Comparison of ENCODE assay signal across 8 cellular contexts in the genomic region with DNA sequence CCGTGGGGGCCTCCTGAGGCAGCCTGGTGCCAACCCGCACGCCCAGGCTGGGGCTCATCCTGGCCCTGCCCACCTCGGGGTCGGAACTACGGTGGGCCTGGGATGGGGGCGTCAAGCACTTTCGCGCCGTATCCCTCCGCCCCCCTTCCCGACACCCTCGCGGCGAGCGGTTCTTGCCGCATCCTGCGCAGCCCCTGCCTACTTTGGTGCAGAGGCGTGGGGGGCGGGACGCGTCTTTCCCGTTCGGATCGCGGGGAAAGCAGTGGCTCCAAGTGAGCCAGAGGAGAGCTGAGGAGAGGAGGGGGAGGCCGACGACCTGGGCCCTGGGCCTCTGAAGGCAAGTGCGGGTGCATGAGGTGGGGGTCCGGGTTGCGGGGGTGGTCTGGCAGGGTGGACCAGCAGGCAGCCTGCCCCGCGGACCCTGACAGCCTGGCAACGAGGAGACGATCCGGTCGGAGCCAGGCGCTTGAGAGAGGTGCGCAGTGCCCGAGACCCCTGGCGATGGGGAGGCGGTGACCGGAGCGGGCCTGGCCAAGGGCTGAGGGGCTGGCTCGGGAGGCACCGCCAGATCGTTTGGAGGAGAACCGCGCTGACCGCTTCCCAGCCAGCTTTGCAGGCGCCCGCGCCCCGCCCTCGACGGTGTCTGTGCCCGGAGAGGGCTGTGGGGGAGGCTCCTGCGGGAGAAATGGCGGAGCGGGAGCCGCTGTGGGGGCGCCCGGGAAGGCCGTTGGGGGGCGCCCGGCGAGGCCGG. TPM values are rescaled to one million over a fixed set of nuclear protein-coding genes. Genes with fewer than 3 reads are reported as not detected.
DNase-seq lines count a peak whose midpoint lies in the region; ATAC-seq, FAIRE-seq and TF ChIP-seq lines count a peak whose summit lies in the region.

GPRASP2 (plus strand) TSS at position 233 of the 751 bp plus-strand sequence. CDS start 2,422 bp downstream, outside the sequence.

- H3K4me1 ChIP-seq in endothelial cell of umbilical vein (ENCODE audit: control insufficient read depth, extremely low read depth, insufficient read depth, low read length) (no peaks in the 10 kb centered on the region), mesendoderm (ENCODE audit: control insufficient read depth, low read depth, low read length) (no peaks in the 10 kb centered on the region), testis (no peaks in the 10 kb centered on the region)

- H2BK120ac ChIP-seq in mesendoderm (ENCODE audit: low read depth, low read length) = no peak within 1 kb of the TSS

- peak within 1 kb of the TSS; percentile 20 for H3K4me2 ChIP-seq in endothelial cell of umbilical vein (ENCODE audit: insufficient read depth, low read length)
- peak within 1 kb of the TSS; percentile 28 for H3K4me2 ChIP-seq in mesendoderm (ENCODE audit: low read length)

- dilution Hi-C loops in endothelial cell of umbilical vein (cut with MboI; ENCODE audit: extremely low pct_ligation_motif_present, low sequenced_read_pairs) = no loop called here

- H3K27ac ChIP-seq in endothelial cell of umbilical vein (ENCODE audit: insufficient read depth, low read depth, low read length) = no peak within 1 kb of the TSS
- H3K27ac ChIP-seq in mesendoderm (ENCODE audit: low read depth, low read length) = no peak within 1 kb of the TSS
- peak within 1 kb of the TSS; percentile 90 to 93 for H3K27ac ChIP-seq in testis

- H3K18ac ChIP-seq in mesendoderm (ENCODE audit: low read length) = peak within 1 kb of the TSS; percentile 8

- no peaks in the 10 kb centered on the region for H3K9me1 ChIP-seq in endothelial cell of umbilical vein (replicated peaks; ENCODE audit: control insufficient read depth, extremely low read depth, insufficient read depth, low read length)

- H4K20me1 ChIP-seq in endothelial cell of umbilical vein (replicated peaks; ENCODE audit: control insufficient read depth, extremely low read depth, insufficient read depth, low read length) = no peaks in the 10 kb centered on the region

- H3K56ac ChIP-seq in mesendoderm (ENCODE audit: low read length) = peak within 1 kb of the TSS; percentile 81

- H3K9me3 ChIP-seq in endothelial cell of umbilical vein (replicated peaks; ENCODE audit: control insufficient read depth, insufficient read depth, low read length) (no peaks in the 10 kb centered on the region), testis (no peaks in the 10 kb centered on the region)

- peak; percentile 74 for FAIRE-seq in endothelial cell of umbilical vein (lab: Jason Lieb, UNC)

- no peak for ATAC-seq in HG02571 (IDR thresholded peaks at IDR 0.05; ENCODE audit: unreplicated experiment)
- ATAC-seq in GM18873 (IDR thresholded peaks at IDR 0.05; ENCODE audit: low FRiP score, unreplicated experiment) = no peak

- POLR2A ChIA-PET in endothelial cell of umbilical vein (lab: Charles Lee) = no interaction called here

- H3K79me1 ChIP-seq in mesendoderm (ENCODE audit: low read length) = no peaks in the 10 kb centered on the region

- no peak within 1 kb of the TSS for H4K5ac ChIP-seq in mesendoderm (ENCODE audit: low read length)

- H3K36me3 ChIP-seq in endothelial cell of umbilical vein (ENCODE audit: control insufficient read depth in 2 of 2, extremely low read depth in 1 of 2, insufficient read depth in 2 of 2, low read length in 2 of 2) = no peaks in the 10 kb centered on the region
- no peaks in the 10 kb centered on the region for H3K36me3 ChIP-seq in mesendoderm (ENCODE audit: control insufficient read depth, insufficient read depth, low read length)
- no peaks in the 10 kb centered on the region for H3K36me3 ChIP-seq in testis (ENCODE audit: low read depth, missing control alignments)

- H3K23ac ChIP-seq in mesendoderm (ENCODE audit: low read length) = no peak within 1 kb of the TSS

- H2AK5ac ChIP-seq in mesendoderm (ENCODE audit: low read length) = no peak within 1 kb of the TSS

- no TSS peak for BruUV-seq in endothelial cell of umbilical vein (replicated peaks; lab: Mats Ljungman, UMichigan)

- H2AFZ ChIP-seq in endothelial cell of umbilical vein (ENCODE audit: low read depth, low read length) = peak within 1 kb of the TSS; percentile 96

- no peak within 1 kb of the TSS for H4K8ac ChIP-seq in mesendoderm (ENCODE audit: low read depth, low read length)

- no peak within 1 kb of the TSS for H3K4ac ChIP-seq in mesendoderm (ENCODE audit: low read depth, low read length)

- H2BK5ac ChIP-seq in mesendoderm (ENCODE audit: low read length) = no peak within 1 kb of the TSS

- no peak within 1 kb of the TSS for H2BK15ac ChIP-seq in mesendoderm (replicated peaks; ENCODE audit: low read depth)

- peak within 1 kb of the TSS; percentile 42 for H3K9ac ChIP-seq in endothelial cell of umbilical vein (replicated peaks; ENCODE audit: extremely low read depth, insufficient read depth, low read length)
- peak within 1 kb of the TSS; percentile 65 for H3K9ac ChIP-seq in mesendoderm (ENCODE audit: low read length)

- H3K79me2 ChIP-seq in endothelial cell of umbilical vein (ENCODE audit: control insufficient read depth, insufficient read depth, low read length) (no peaks in the 10 kb centered on the region), mesendoderm (ENCODE audit: control insufficient read depth, insufficient read depth, low read length) (no peaks in the 10 kb centered on the region)

- CTCF ChIA-PET in endothelial cell of umbilical vein (lab: Charles Lee) = interaction anchor here (0.7 kb wide), 1 partner anchor 124 kb away, joined by 3 read pairs; no protein-coding TSS in a partner anchor

- DNase-seq in CD1c-positive myeloid dendritic cell (ENCODE audit: extremely low spot score) (peak; percentile 1), HFF-Myc (ENCODE audit: extremely low read depth, low read depth) (no peak), endothelial cell of umbilical vein (ENCODE audit: low read depth, low spot score) (peak; percentile 19), mesendoderm (peak; percentile 45), testis (peak; percentile 52)
- DNase-seq in activated CD4-positive, CD25-positive, alpha-beta regulatory T cell treated with anti-CD3 and anti-CD28 coated beads, Interleukin-2, amount 50 U/mL, for 72 hours = peak; percentile 32

- H3K4me3 ChIP-seq in HFF-Myc (replicated peaks; ENCODE audit: low read depth, low read length) (peak within 1 kb of the TSS; percentile 56), endothelial cell of umbilical vein (replicated peaks in 1 of 3; ENCODE audit: insufficient read depth in 1 of 3, low read depth in 1 of 3, low read length in 3 of 3) (peak within 1 kb of the TSS; percentile 51 to 73 (median 53)), mesendoderm (ENCODE audit: low read length) (peak within 1 kb of the TSS; percentile 41), testis (peak within 1 kb of the TSS; percentile 62 to 75)

- TF ChIP-seq CTCF in HFF-Myc (IDR thresholded peaks at IDR 0.05; ENCODE audit: low read depth, low read length, missing control alignments) (no peak), endothelial cell of umbilical vein (IDR thresholded peaks at IDR 0.05; ENCODE audit: extremely low read depth in 1 of 2, insufficient read depth in 1 of 2, low read depth in 1 of 2, low read length in 2 of 2) (no peak), testis (IDR thresholded peaks at IDR 0.05) (no peak)

- no CpG with 5 or more reads among the region's 68 CpGs for WGBS in mesendoderm (ENCODE audit: extremely low coverage, insufficient coverage, low lambda C conversion rate)
- 0% methylated on average over 12 of the region's 68 CpGs; no CpG with 5 or more reads in 1 of the 2 donors for WGBS in testis, 2 donors

- no peak for TF ChIP-seq POLR2A in endothelial cell of umbilical vein (IDR thresholded peaks at IDR 0.05; ENCODE audit: low read depth, low read length)
- no peak for TF ChIP-seq POLR2A in testis (IDR thresholded peaks at IDR 0.05)

- H3K27me3 ChIP-seq in endothelial cell of umbilical vein (ENCODE audit: control insufficient read depth in 2 of 2, insufficient read depth in 2 of 2, low read length in 2 of 2) = peaks cover 3 to 4% of the 10 kb centered on the region in 2 experiments
- H3K27me3 ChIP-seq in mesendoderm (ENCODE audit: insufficient read depth, low read length, poor library complexity) = no peaks in the 10 kb centered on the region
- H3K27me3 ChIP-seq in testis = no peaks in the 10 kb centered on the region

- intact Hi-C loops in endothelial cell of umbilical vein (cut with micrococcal nuclease) (loop anchor here (5.0 kb wide), 3 partner anchors 45 to 120 kb away; partner anchors contain the start of gene ARMCX5), testis (cut with DNase I; ENCODE audit: low total_unique reads) (no loop called here)

TF ChIP-seq in endothelial cell of umbilical vein, 7 proteins besides CTCF, POLR2A, EP300 and RAD21:
- TF ChIP-seq GATA2 (IDR thresholded peaks at IDR 0.05; ENCODE audit: insufficient read depth, insufficient read length, low read depth, low read length) (no peak), EZH2 (IDR thresholded peaks at IDR 0.05; ENCODE audit: borderline replicate concordance, low read depth, low read length, severe bottlenecking) (no peak), JUN (IDR thresholded peaks at IDR 0.05; ENCODE audit: borderline replicate concordance, insufficient read depth, insufficient read length, low read depth) (no peak), FOS (IDR thresholded peaks at IDR 0.05; ENCODE audit: borderline replicate concordance, insufficient read depth, low read length) (no peak), POLR2AphosphoS5 (IDR thresholded peaks at IDR 0.05; ENCODE audit: insufficient read depth, low read depth, low read length) (no peak), MYC (IDR thresholded peaks at IDR 0.05; ENCODE audit: low read depth, low read length) (no peak)
- TF ChIP-seq, protein P1, sequence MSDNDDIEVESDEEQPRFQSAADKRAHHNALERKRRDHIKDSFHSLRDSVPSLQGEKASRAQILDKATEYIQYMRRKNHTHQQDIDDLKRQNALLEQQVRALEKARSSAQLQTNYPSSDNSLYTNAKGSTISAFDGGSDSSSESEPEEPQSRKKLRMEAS (IDR thresholded peaks at IDR 0.05; ENCODE audit: insufficient read depth, insufficient read length) = no peak
TF ChIP-seq in endothelial cell of umbilical vein: peak in this region for 0.

RNA-seq across cellular contexts. Expression of gene GPRASP2, which starts in this region (rescaled TPM):
- total RNA-seq in endothelial cell of umbilical vein = 5.3 and 6.5 TPM in 2 replicates
- 3.7 and 4.9 TPM in 2 replicates for polyA plus RNA-seq in endothelial cell of umbilical vein
- 6.5 and 6.9 TPM in 2 replicates for polyA plus RNA-seq in endothelial cell of umbilical vein (2011; cell fraction: cytosol; rRNA removed)
- 7.9 and 10.0 TPM in 2 replicates for polyA plus RNA-seq in endothelial cell of umbilical vein (2011; cell fraction: nucleus; rRNA removed)
- polyA plus RNA-seq in endothelial cell of umbilical vein (2012) = 7.1 and 8.7 TPM in 2 replicates
- 12.4 and 13.1 TPM in 2 replicates for polyA minus RNA-seq in endothelial cell of umbilical vein
- polyA minus RNA-seq in endothelial cell of umbilical vein (2011; cell fraction: cytosol; rRNA and poly(A)+ RNA removed) = 0.31 TPM
- 2.1 and 2.7 TPM in 2 replicates for polyA minus RNA-seq in endothelial cell of umbilical vein (2011; cell fraction: nucleus; rRNA and poly(A)+ RNA removed)
- polyA plus RNA-seq in mesendoderm (2013, experiment 1 of 2) = 11.5 TPM
- 11.4 TPM for polyA plus RNA-seq in mesendoderm (2013, experiment 2 of 2)
- total RNA-seq in testis = 10 to 100 TPM in 1 of 2 donors, 1 to 10 TPM in 1; 8.4 to 12.8 TPM
- polyA plus RNA-seq in testis (ENCODE audit: insufficient read depth, low read depth, low replicate concordance) = 11.9 TPM

Comparison
In these comparisons a context has a peak if more than half of its experiments do, and no peak if none do; other contexts are left out.
1. H3K27ac ChIP-seq: peak in testis (2 of 2); none in endothelial cell of umbilical vein (single experiment) and mesendoderm (single experiment).
2. Peak in every context shown above with its lines, with median percentiles within 50 percentile points of each other: H3K4me3 ChIP-seq.